ENCODE assay signal across 8 cellular contexts in genomic region chr5:139272471-139273321, GRCh38. TPM values are rescaled to one million over a fixed set of nuclear protein-coding genes. Genes with fewer than 3 reads are reported as not detected.
DNase-seq lines count a peak whose midpoint lies in the region; ATAC-seq, FAIRE-seq and TF ChIP-seq lines count a peak whose summit lies in the region.

No MANE protein-coding gene starts in this region.

- H3K4me3 Mint-ChIP-seq in memory B cell, result peak overlapping the region; percentile 92

- POLR2A ChIA-PET in K562 (lab: Yijun Ruan, JAX), result interaction anchor here (0.5 to 2.4 kb wide), 9 partner anchors 8 to 509 kb away, joined by 3 to 18 read pairs (median 3); partner anchors contain the start of gene MATR3

- peaks cover 12 to 59% of the 10 kb centered on the region in 2 experiments for H3K4me1 ChIP-seq in K562 (replicated peaks in 1 of 2; ENCODE audit: control insufficient read depth in 2 of 2, insufficient read depth in 2 of 2, low read length in 2 of 2)

- H3K27me3 ChIP-seq in K562 (ENCODE audit: control insufficient read depth in 2 of 2, insufficient read depth in 2 of 2, low read length in 2 of 2), result no peaks in the 10 kb centered on the region

- no peaks in the 10 kb centered on the region for H3K36me3 Mint-ChIP-seq in memory B cell

- no peaks in the 10 kb centered on the region for H3K9me3 Mint-ChIP-seq in memory B cell

- CTCF ChIA-PET in K562 (lab: Yijun Ruan, JAX; ENCODE audit: low intra/inter-chr PET ratio), result interaction anchor here (1.0 kb wide), 1 partner anchor 640 kb away, joined by 3 read pairs; no protein-coding TSS in a partner anchor

- H3K36me3 ChIP-seq in K562 (ENCODE audit: control insufficient read depth, insufficient read depth, low read length), result peaks cover 26% of the 10 kb centered on the region

- peak overlapping the region; percentile 95 for H2AFZ ChIP-seq in K562 (ENCODE audit: low read depth, low read length)

- TF ChIP-seq EP300 in K562 (IDR thresholded peaks at IDR 0.05; ENCODE audit: low read length), result no peak

- H3K9me1 ChIP-seq in K562 (ENCODE audit: control insufficient read depth, insufficient read depth, low read length), result no peaks in the 10 kb centered on the region

- intact Hi-C loops in K562 (cut with micrococcal nuclease), result loop anchor here (5.0 kb wide), 1 partner anchor 70 kb away; the partner anchor contains the start of gene PAIP2

- H3K4me3 ChIP-seq in K562, result peak overlapping the region; percentile 72

- no peaks in the 10 kb centered on the region for H3K27me3 Mint-ChIP-seq in memory B cell

- no peak for TF ChIP-seq POLR2A in K562 (conservative IDR thresholded peaks at IDR 0.05)

- 48% methylated on average over 6 of the region's 6 CpGs for WGBS in K562 (ENCODE audit: insufficient coverage, low coverage, missing lambda C conversion rate)

- peaks cover 29% of the 10 kb centered on the region for H3K4me1 Mint-ChIP-seq in memory B cell

- TF ChIP-seq CTCF in K562 (IDR thresholded peaks at IDR 0.05 in 2 of 3, conservative IDR thresholded peaks at IDR 0.05 in 1 of 3; ENCODE audit: insufficient read depth in 2 of 3, low read depth in 1 of 3, low read length in 3 of 3), result no peak

- peak; percentile 40 for DNase-seq in activated CD4-positive, alpha-beta T cell treated with anti-CD3 and anti-CD28 coated beads for 48 hours
- no peak for DNase-seq in activated CD4-positive, alpha-beta T cell treated with anti-CD3 and anti-CD28 coated beads, Interleukin-2, amount 50 U/mL, for 1 hour
- DNase-seq in NOMO-1 treated with dmso at 0.1 percent for 144 hours (lab: John Stamatoyannopoulos, UW; ENCODE audit: unreplicated experiment) (peak; percentile 79), K562 (ENCODE audit: extremely low read depth in 1 of 4, low spot score in 3 of 4) (no peak), memory B cell (ENCODE audit: low spot score in 2 of 2) (no peak), NCI-H1092 (lab: John Stamatoyannopoulos, UW) (no peak)

- TF ChIP-seq RAD21 in K562 (CRISPR knock-in tag; conservative IDR thresholded peaks at IDR 0.05 in 1 of 2, IDR thresholded peaks at IDR 0.05 in 1 of 2), result no peak

- H3K27ac Mint-ChIP-seq in memory B cell, result peak overlapping the region; percentile 54

- H3K4me2 ChIP-seq in K562 (ENCODE audit: insufficient read depth, low read length), result peak overlapping the region; percentile 93

- H3K9me3 ChIP-seq in K562 (replicated peaks; ENCODE audit: control insufficient read depth, insufficient read depth, low read depth, low read length), result no peaks in the 10 kb centered on the region

- H3K27ac ChIP-seq in K562 (ENCODE audit: extremely low read depth, low read depth, low read length), result peak overlapping the region; percentile 92

- H3K79me2 ChIP-seq in K562 (ENCODE audit: control insufficient read depth, insufficient read depth, low read length), result peaks cover 52% of the 10 kb centered on the region

- no peak for FAIRE-seq in K562 (lab: Jason Lieb, UNC)

- no peaks in the 10 kb centered on the region for H4K20me1 ChIP-seq in K562 (replicated peaks; ENCODE audit: control insufficient read depth, insufficient read depth, low read length)

- ATAC-seq in K562, result no peak
- no peak for ATAC-seq in memory B cell (ENCODE audit: low read depth)
- ATAC-seq in HG02981 (IDR thresholded peaks at IDR 0.05; ENCODE audit: unreplicated experiment), result no peak
- no peak for ATAC-seq in HG02571 (IDR thresholded peaks at IDR 0.05; ENCODE audit: unreplicated experiment)

- BruUV-seq in K562 (replicated peaks; lab: Mats Ljungman, UMichigan), result no TSS peak

- H3K9ac ChIP-seq in K562 (ENCODE audit: insufficient read depth in 1 of 2, low read depth in 2 of 2, low read length in 2 of 2), result peak overlapping the region; percentile 89 to 97; a peak in 3 of 4 replicates

- in situ Hi-C loops in K562 (cut with MboI), result no loop called here

TF ChIP-seq in K562, 482 proteins besides CTCF, POLR2A, EP300 and RAD21 (continues in another document):
- TF ChIP-seq USF2 (CRISPR knock-in tag; IDR thresholded peaks at IDR 0.05) (peak; percentile 24; the same call in 1 of the 2 replicates), ZNF589 (CRISPR knock-in tag; IDR thresholded peaks at IDR 0.05; ENCODE audit: low read depth) (0 out of 2 replicates have a peak, but pooled peaks have one; percentile 48), ZNF592 (IDR thresholded peaks at IDR 0.05) (0 out of 2 replicates have a peak, but pooled peaks have one; percentile 10), CBFA2T3 (IDR thresholded peaks at IDR 0.05) (peak; percentile 17; the same call in 1 of the 2 replicates), ARID1B (IDR thresholded peaks at IDR 0.05) (peak; percentile 27; the same call in 1 of the 2 replicates), HDGF (IDR thresholded peaks at IDR 0.05) (0 out of 2 replicates have a peak, but pooled peaks have one; percentile 67), THRB (CRISPR knock-in tag; conservative IDR thresholded peaks at IDR 0.05) (0 out of 2 replicates have a peak, but pooled peaks have one; percentile 37), BMI1 (IDR thresholded peaks at IDR 0.05; ENCODE audit: low read length) (no peak), NCOA2 (IDR thresholded peaks at IDR 0.05; ENCODE audit: partially characterized antibody in 2 of 2) (peak in 1 of 2 experiments; percentile 4)

RNA-seq across cellular contexts. Expression of gene MATR3, which starts 20.8 kb away (rescaled TPM):
- 196 and 552 TPM in 2 replicates for total RNA-seq in K562 (2011; cell fraction: chromatin; rRNA removed; ENCODE audit: low replicate concordance)
- 73.5 and 120 TPM in 2 replicates for total RNA-seq in K562 (2011; cell fraction: nucleolus; rRNA removed)
- 284 and 429 TPM in 2 replicates for total RNA-seq in K562 (2011; cell fraction: nucleoplasm; rRNA removed)
- total RNA-seq in K562 (2014; rRNA removed) (112 and 234 TPM in 2 replicates), K562 (2014; rRNA removed; fragmentation: Illumina TruSeq; extraction: Trizol) (425 and 528 TPM in 2 replicates), K562 (2015; rRNA removed; fragmentation: Illumina TruSeq; extraction: Trizol) (378 and 402 TPM in 2 replicates), K562 (2021) (179 and 209 TPM in 2 replicates)
- polyA plus RNA-seq in K562 (2011; rRNA removed) (194 and 263 TPM in 2 replicates), K562 (2014; fragmentation: Illumina TruSeq; extraction: Trizol) (232 and 298 TPM in 2 replicates), K562 (2014; fragmentation: Nextera tagmentation; extraction: Ambion mirVana) (100 to 1,000 TPM; 150 to 299 TPM), K562 (2014; rRNA removed) (205 and 218 TPM in 2 replicates)
- polyA plus RNA-seq in K562 (2011; cell fraction: cytosol; rRNA removed), result 69.5 and 129 TPM in 2 replicates
- 124 and 148 TPM in 2 replicates for polyA plus RNA-seq in K562 (2011; cell fraction: nucleus; rRNA removed)
- 190 and 210 TPM in 2 replicates for polyA plus RNA-seq in K562 (2012)
- polyA minus RNA-seq in K562 (2011; rRNA and poly(A)+ RNA removed), result 405 and 437 TPM in 2 replicates
- polyA minus RNA-seq in K562 (2011; cell fraction: cytosol; rRNA and poly(A)+ RNA removed), result 193 and 262 TPM in 2 replicates
- 99.6 and 227 TPM in 2 replicates for polyA minus RNA-seq in K562 (2011; cell fraction: nucleus; rRNA and poly(A)+ RNA removed)

Comparison
In these comparisons a context has a peak if more than half of its experiments do, and no peak if none do; other contexts are left out.
1. DNase-seq: peak in activated CD4-positive, alpha-beta T cell treated with anti-CD3 and anti-CD28 coated beads for 48 hours (single experiment) and NOMO-1 treated with dmso at 0.1 percent for 144 hours (single experiment); none in activated CD4-positive, alpha-beta T cell treated with anti-CD3 and anti-CD28 coated beads, Interleukin-2, amount 50 U/mL, for 1 hour (single experiment), K562 (0 of 4), memory B cell (0 of 2) and NCI-H1092 (single experiment).